Comparison of ENCODE assay signal across 3 cellular contexts in genomic region chr6:108163644-108164536, GRCh38.
TF ChIP-seq lines count a peak whose summit lies in the region.

No MANE protein-coding gene starts in this region.

TF ChIP-seq in SK-N-SH, 30 proteins besides CTCF, POLR2A, EP300 and RAD21 (continued from another document):
- TF ChIP-seq RXRA (IDR thresholded peaks at IDR 0.05; ENCODE audit: borderline replicate concordance, low read depth): no peak
- TF ChIP-seq RFX5 (IDR thresholded peaks at IDR 0.05; ENCODE audit: low read length): no peak
- no peak for TF ChIP-seq PBX3 (IDR thresholded peaks at IDR 0.05)
- no peak for TF ChIP-seq FOXM1 (IDR thresholded peaks at IDR 0.05; ENCODE audit: low read depth)
- no peak for TF ChIP-seq TAF1 (IDR thresholded peaks at IDR 0.05; ENCODE audit: borderline replicate concordance, low read depth, low read length)
- TF ChIP-seq ZBTB33 (IDR thresholded peaks at IDR 0.05; ENCODE audit: borderline replicate concordance, low read depth): no peak
- no peak for TF ChIP-seq JUND (IDR thresholded peaks at IDR 0.05)
- no peak for TF ChIP-seq TEAD4 (IDR thresholded peaks at IDR 0.05; ENCODE audit: borderline replicate concordance, insufficient read depth)
- no peak for TF ChIP-seq FOSL2 (IDR thresholded peaks at IDR 0.05; ENCODE audit: borderline replicate concordance, low read depth)

TF ChIP-seq in SK-N-SH treated with all-trans-retinoic acid at 6 μM for 48 hours, 23 proteins besides CTCF, POLR2A, EP300 and RAD21 (continued from another document):
- TF ChIP-seq TSHZ2 (CRISPR knock-in tag; IDR thresholded peaks at IDR 0.05) (no peak), ZC3H10 (CRISPR knock-in tag; IDR thresholded peaks at IDR 0.05) (no peak), BACH2 (CRISPR knock-in tag; IDR thresholded peaks at IDR 0.05; ENCODE audit: borderline replicate concordance) (no peak), ZNF565 (CRISPR knock-in tag; conservative IDR thresholded peaks at IDR 0.05; ENCODE audit: low read depth) (no peak), CREB5 (CRISPR knock-in tag; IDR thresholded peaks at IDR 0.05; ENCODE audit: low read depth) (no peak), CSDC2 (CRISPR knock-in tag; IDR thresholded peaks at IDR 0.05) (no peak), SNAI2 (CRISPR knock-in tag; IDR thresholded peaks at IDR 0.05) (no peak)

TF ChIP-seq in GM23338, 12 proteins besides CTCF, POLR2A, EP300 and RAD21:
- no peak for TF ChIP-seq REST (IDR thresholded peaks at IDR 0.05; ENCODE audit: unreplicated experiment)
- TF ChIP-seq NANOG (IDR thresholded peaks at IDR 0.05; ENCODE audit: borderline replicate concordance): no peak
- TF ChIP-seq EZH2phosphoT487 (IDR thresholded peaks at IDR 0.05; ENCODE audit: unreplicated experiment): peak; percentile 72
- TF ChIP-seq JUNB (IDR thresholded peaks at IDR 0.05; ENCODE audit: unreplicated experiment): no peak
- TF ChIP-seq EZH2 (IDR thresholded peaks at IDR 0.05; ENCODE audit: low read depth, unreplicated experiment): peak; percentile 86
- no peak for TF ChIP-seq ZNF462 (CRISPR knock-in tag; IDR thresholded peaks at IDR 0.05)
- no peak for TF ChIP-seq ZNF114 (CRISPR knock-in tag; IDR thresholded peaks at IDR 0.05)
- no peak for TF ChIP-seq STAT1 (IDR thresholded peaks at IDR 0.05; ENCODE audit: unreplicated experiment)
